8 cellular contexts compared by ENCODE assay signal in genomic region chr13:99436686-99437416, GRCh38.
DNase-seq lines count a peak whose midpoint lies in the region; ATAC-seq and TF ChIP-seq lines count a peak whose summit lies in the region.

No MANE protein-coding gene starts in this region.

- ATAC-seq in HG02870 (IDR thresholded peaks at IDR 0.05; ENCODE audit: unreplicated experiment), result peak; percentile 30
- peak; percentile 52 for ATAC-seq in T-helper 17 cell
- ATAC-seq in gastrocnemius medialis, result peak; percentile 43 to 74

- peaks cover 0 to 27% of the 10 kb centered on the region in 2 donors for H3K4me1 ChIP-seq in right atrium auricular region
- H3K4me1 ChIP-seq in gastrocnemius medialis, result peaks cover 5 to 6% of the 10 kb centered on the region in 2 donors

- H3K4me3 ChIP-seq in GM12865 (ENCODE audit: low read depth, low read length), result no peak overlapping the region
- no peak overlapping the region for H3K4me3 ChIP-seq in right atrium auricular region
- peak overlapping the region in 1 of 4 donors; percentile 1 for H3K4me3 ChIP-seq in gastrocnemius medialis

- in situ Hi-C loops in gastrocnemius medialis (cut with MboI; ENCODE audit: low sequenced_read_pairs in 4 of 4), result loop anchor here (5.0 to 25.0 kb wide), 5 partner anchors 68 to 260 kb away; partner anchors contain the start of genes GPR18 (in 1 of the 4) and TM9SF2 (in 1 of the 4)

- peaks cover 2% of the 10 kb centered on the region for H3K36me3 Mint-ChIP-seq in T-helper 17 cell (ENCODE audit: low read depth)

- intact Hi-C loops in gastrocnemius medialis (cut with DNase I; ENCODE audit: low total_unique reads), result loop anchor here (1.0 kb wide), 2 partner anchors 167 to 261 kb away; no protein-coding TSS in a partner anchor

- peaks cover 48% of the 10 kb centered on the region for H3K4me1 Mint-ChIP-seq in T-helper 17 cell

- peaks cover 9% of the 10 kb centered on the region for H3K27me3 Mint-ChIP-seq in T-helper 17 cell

- DNase-seq in GM12865 (ENCODE audit: low read depth), result peak; percentile 94
- DNase-seq in NCI-H1694 treated with DMSO at 0.1 percent for 48 hours (lab: John Stamatoyannopoulos, UW), result peak; percentile 82
- peak; percentile 87 to 92 (median 89) for DNase-seq in T-helper 17 cell
- peak; percentile 85 for DNase-seq in amniotic epithelial cell (ENCODE audit: low read depth)
- peak; percentile 91 for DNase-seq in right atrium auricular region (ENCODE audit: low spot score)
- DNase-seq in gastrocnemius medialis, result peak; percentile 58 to 70
- DNase-seq in DMS79 treated with DMSO at 0.1 percent for 48 hours (lab: John Stamatoyannopoulos, UW), result no peak

- H3K36me3 ChIP-seq in right atrium auricular region (no peaks in the 10 kb centered on the region), gastrocnemius medialis (no peaks in the 10 kb centered on the region)

- no peaks in the 10 kb centered on the region for H3K9me3 ChIP-seq in T-helper 17 cell (ENCODE audit: control insufficient read depth, low read length, poor library complexity, severe bottlenecking)
- H3K9me3 ChIP-seq in right atrium auricular region, result no peaks in the 10 kb centered on the region
- H3K9me3 ChIP-seq in gastrocnemius medialis, result no peaks in the 10 kb centered on the region

- H3K27me3 ChIP-seq in right atrium auricular region (no peaks in the 10 kb centered on the region), gastrocnemius medialis (no peaks in the 10 kb centered on the region)

- TF ChIP-seq CTCF in GM12865 (IDR thresholded peaks at IDR 0.05; ENCODE audit: insufficient read depth, low read depth, low read length, missing control alignments) (peak; percentile 99), right atrium auricular region (IDR thresholded peaks at IDR 0.05) (peak; percentile 99 to 100), gastrocnemius medialis (IDR thresholded peaks at IDR 0.05 in 4 of 5, conservative IDR thresholded peaks at IDR 0.05 in 1 of 5) (peak; percentile 96 to 100 (median 99))

- H3K27ac ChIP-seq in right atrium auricular region (no peak overlapping the region), gastrocnemius medialis (no peak overlapping the region)

- TF ChIP-seq POLR2A in gastrocnemius medialis (IDR thresholded peaks at IDR 0.05), result no peak

- peak overlapping the region; percentile 83 for H3K4me3 Mint-ChIP-seq in T-helper 17 cell

- peak overlapping the region; percentile 100 for H3K27ac Mint-ChIP-seq in T-helper 17 cell
